ENCODE assay signal across 1 cellular context in the genomic region with DNA sequence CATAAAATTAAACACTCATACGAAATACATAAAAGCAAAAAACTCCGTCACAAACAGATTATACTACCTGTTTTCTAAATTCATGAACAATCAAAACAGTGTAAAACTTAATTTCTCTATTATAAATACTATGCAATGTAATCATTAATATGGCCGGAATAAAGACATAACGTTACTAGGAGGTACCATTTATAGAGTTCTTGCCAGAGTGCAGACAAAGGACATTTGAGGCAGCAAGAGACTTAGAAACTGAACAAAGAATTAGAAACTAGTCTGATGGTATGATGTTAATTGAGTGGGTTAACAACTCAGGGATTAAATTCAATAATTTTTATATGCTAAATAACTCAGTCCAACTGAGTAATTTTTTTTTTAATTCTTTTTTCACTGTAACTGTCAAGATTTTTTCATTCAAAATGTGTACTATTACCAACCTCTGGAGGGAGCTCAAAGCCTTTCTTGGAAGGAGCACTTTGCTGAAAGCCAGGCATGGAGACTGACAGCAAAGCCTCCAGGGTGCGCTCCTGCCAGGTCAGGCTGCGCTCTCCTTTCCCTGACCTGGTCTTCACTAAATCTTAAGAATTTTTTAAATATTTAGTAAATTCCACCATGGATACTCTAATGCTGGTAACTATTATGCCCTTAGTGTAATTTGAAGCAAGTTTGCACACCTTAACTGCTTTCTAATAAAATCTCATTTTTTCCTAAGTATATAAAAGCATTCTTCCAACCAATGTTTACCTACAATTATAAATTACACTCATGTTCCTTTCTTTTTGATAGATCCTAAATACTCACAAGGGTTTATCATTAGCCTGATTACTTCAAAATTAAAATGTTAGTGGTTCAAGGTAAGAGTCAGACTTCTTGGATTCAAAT.
A peak's percentile ranks its signal among the peaks of the same experiment; 100 is the strongest.
TF ChIP-seq lines count a peak whose summit lies in the region.

No MANE protein-coding gene starts in this region.

TF ChIP-seq in HepG2, 621 proteins besides CTCF, POLR2A, EP300 and RAD21 (continues in another document):
- TF ChIP-seq MIXL1 (CRISPR knock-in tag; IDR thresholded peaks at IDR 0.05) (0 out of 2 replicates have a peak, but pooled peaks have one; percentile 18), KDM2A (CRISPR knock-in tag; IDR thresholded peaks at IDR 0.05; ENCODE audit: borderline replicate concordance, low read depth) (peak; percentile 46; the same call in 1 of the 2 replicates), ZMYM4 (CRISPR knock-in tag; IDR thresholded peaks at IDR 0.05) (0 out of 2 replicates have a peak, but pooled peaks have one; percentile 20), ZNF343 (CRISPR knock-in tag; IDR thresholded peaks at IDR 0.05) (no peak), HMGXB4 (CRISPR knock-in tag; IDR thresholded peaks at IDR 0.05; ENCODE audit: borderline replicate concordance in 1 of 2, low read depth in 1 of 2) (peak; percentile 58 to 71; a peak in 3 of 4 replicates), ZNF331 (CRISPR knock-in tag; IDR thresholded peaks at IDR 0.05) (0 out of 2 replicates have a peak, but pooled peaks have one; percentile 27), NR2F6 (IDR thresholded peaks at IDR 0.05) (0 out of 2 replicates have a peak, but pooled peaks have one; percentile 21), NR2F6 (CRISPR knock-in tag; IDR thresholded peaks at IDR 0.05) (peak; percentile 2; the same call in 1 of the 2 replicates), SP5 (CRISPR knock-in tag; IDR thresholded peaks at IDR 0.05; ENCODE audit: borderline replicate concordance, low read depth) (no peak), SMC3 (IDR thresholded peaks at IDR 0.05; ENCODE audit: low read length) (peak; percentile 98), RXRB (CRISPR knock-in tag; IDR thresholded peaks at IDR 0.05; ENCODE audit: borderline replicate concordance) (peak; percentile 31; the same call in 1 of the 2 replicates), NFE2 (CRISPR knock-in tag; IDR thresholded peaks at IDR 0.05) (no peak), RELA (CRISPR knock-in tag; IDR thresholded peaks at IDR 0.05) (no peak), RNF2 (conservative IDR thresholded peaks at IDR 0.05; ENCODE audit: low read depth) (no peak), KLF16 (CRISPR knock-in tag; IDR thresholded peaks at IDR 0.05) (0 out of 4 replicates have a peak, but pooled peaks of 1 of the 2 experiments have one; percentile 29), ZNF776 (CRISPR knock-in tag; IDR thresholded peaks at IDR 0.05) (no peak), ZNF792 (CRISPR knock-in tag; IDR thresholded peaks at IDR 0.05) (no peak), PRPF4 (IDR thresholded peaks at IDR 0.05; ENCODE audit: low read depth, low read length, poor library complexity, severe bottlenecking) (no peak), SOX6 (IDR thresholded peaks at IDR 0.05) (no peak), SOX6 (CRISPR knock-in tag; IDR thresholded peaks at IDR 0.05) (0 out of 2 replicates have a peak, but pooled peaks have one; percentile 11), MTA1 (CRISPR knock-in tag; IDR thresholded peaks at IDR 0.05; ENCODE audit: borderline replicate concordance) (no peak), PRDM4 (CRISPR knock-in tag; IDR thresholded peaks at IDR 0.05; ENCODE audit: borderline replicate concordance) (no peak), STAG1 (CRISPR knock-in tag; IDR thresholded peaks at IDR 0.05) (peak; percentile 99), ARID3A (IDR thresholded peaks at IDR 0.05; ENCODE audit: low read depth, low read length) (peak; percentile 61; the same call in 1 of the 2 replicates), ZNF800 (CRISPR knock-in tag; IDR thresholded peaks at IDR 0.05) (peak; percentile 65; the same call in 1 of the 2 replicates), HDAC6 (IDR thresholded peaks at IDR 0.05; ENCODE audit: low read depth, low read length) (no peak), ZFP36 (IDR thresholded peaks at IDR 0.05; ENCODE audit: borderline replicate concordance, low read depth, low read length, partially characterized antibody) (no peak), ZNF644 (CRISPR knock-in tag; IDR thresholded peaks at IDR 0.05; ENCODE audit: low read depth) (no peak), ZNF24 (IDR thresholded peaks at IDR 0.05) (no peak), ETV5 (CRISPR knock-in tag; IDR thresholded peaks at IDR 0.05; ENCODE audit: borderline replicate concordance) (no peak; the same call in 1 of the 2 replicates)
- TF ChIP-seq, protein P1, sequence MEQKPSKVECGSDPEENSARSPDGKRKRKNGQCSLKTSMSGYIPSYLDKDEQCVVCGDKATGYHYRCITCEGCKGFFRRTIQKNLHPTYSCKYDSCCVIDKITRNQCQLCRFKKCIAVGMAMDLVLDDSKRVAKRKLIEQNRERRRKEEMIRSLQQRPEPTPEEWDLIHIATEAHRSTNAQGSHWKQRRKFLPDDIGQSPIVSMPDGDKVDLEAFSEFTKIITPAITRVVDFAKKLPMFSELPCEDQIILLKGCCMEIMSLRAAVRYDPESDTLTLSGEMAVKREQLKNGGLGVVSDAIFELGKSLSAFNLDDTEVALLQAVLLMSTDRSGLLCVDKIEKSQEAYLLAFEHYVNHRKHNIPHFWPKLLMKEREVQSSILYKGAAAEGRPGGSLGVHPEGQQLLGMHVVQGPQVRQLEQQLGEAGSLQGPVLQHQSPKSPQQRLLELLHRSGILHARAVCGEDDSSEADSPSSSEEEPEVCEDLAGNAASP (CRISPR knock-in tag; IDR thresholded peaks at IDR 0.05; ENCODE audit: borderline replicate concordance): 0 out of 2 replicates have a peak, but pooled peaks have one; percentile 42
- TF ChIP-seq, protein P2, sequence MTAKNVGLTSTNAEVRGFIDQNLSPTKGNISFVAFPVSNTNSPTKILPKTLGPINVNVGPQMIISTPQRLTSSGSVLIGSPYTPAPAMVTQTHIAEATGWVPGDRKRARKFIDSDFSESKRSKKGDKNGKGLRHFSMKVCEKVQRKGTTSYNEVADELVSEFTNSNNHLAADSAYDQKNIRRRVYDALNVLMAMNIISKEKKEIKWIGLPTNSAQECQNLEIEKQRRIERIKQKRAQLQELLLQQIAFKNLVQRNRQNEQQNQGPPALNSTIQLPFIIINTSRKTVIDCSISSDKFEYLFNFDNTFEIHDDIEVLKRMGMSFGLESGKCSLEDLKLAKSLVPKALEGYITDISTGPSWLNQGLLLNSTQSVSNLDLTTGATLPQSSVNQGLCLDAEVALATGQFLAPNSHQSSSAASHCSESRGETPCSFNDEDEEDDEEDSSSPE (CRISPR knock-in tag; IDR thresholded peaks at IDR 0.05): no peak
- TF ChIP-seq, protein P3, sequence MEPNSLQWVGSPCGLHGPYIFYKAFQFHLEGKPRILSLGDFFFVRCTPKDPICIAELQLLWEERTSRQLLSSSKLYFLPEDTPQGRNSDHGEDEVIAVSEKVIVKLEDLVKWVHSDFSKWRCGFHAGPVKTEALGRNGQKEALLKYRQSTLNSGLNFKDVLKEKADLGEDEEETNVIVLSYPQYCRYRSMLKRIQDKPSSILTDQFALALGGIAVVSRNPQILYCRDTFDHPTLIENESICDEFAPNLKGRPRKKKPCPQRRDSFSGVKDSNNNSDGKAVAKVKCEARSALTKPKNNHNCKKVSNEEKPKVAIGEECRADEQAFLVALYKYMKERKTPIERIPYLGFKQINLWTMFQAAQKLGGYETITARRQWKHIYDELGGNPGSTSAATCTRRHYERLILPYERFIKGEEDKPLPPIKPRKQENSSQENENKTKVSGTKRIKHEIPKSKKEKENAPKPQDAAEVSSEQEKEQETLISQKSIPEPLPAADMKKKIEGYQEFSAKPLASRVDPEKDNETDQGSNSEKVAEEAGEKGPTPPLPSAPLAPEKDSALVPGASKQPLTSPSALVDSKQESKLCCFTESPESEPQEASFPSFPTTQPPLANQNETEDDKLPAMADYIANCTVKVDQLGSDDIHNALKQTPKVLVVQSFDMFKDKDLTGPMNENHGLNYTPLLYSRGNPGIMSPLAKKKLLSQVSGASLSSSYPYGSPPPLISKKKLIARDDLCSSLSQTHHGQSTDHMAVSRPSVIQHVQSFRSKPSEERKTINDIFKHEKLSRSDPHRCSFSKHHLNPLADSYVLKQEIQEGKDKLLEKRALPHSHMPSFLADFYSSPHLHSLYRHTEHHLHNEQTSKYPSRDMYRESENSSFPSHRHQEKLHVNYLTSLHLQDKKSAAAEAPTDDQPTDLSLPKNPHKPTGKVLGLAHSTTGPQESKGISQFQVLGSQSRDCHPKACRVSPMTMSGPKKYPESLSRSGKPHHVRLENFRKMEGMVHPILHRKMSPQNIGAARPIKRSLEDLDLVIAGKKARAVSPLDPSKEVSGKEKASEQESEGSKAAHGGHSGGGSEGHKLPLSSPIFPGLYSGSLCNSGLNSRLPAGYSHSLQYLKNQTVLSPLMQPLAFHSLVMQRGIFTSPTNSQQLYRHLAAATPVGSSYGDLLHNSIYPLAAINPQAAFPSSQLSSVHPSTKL (CRISPR knock-in tag; IDR thresholded peaks at IDR 0.05): peak; percentile 21; the same call in 1 of the 2 replicates
- TF ChIP-seq, protein P4, sequence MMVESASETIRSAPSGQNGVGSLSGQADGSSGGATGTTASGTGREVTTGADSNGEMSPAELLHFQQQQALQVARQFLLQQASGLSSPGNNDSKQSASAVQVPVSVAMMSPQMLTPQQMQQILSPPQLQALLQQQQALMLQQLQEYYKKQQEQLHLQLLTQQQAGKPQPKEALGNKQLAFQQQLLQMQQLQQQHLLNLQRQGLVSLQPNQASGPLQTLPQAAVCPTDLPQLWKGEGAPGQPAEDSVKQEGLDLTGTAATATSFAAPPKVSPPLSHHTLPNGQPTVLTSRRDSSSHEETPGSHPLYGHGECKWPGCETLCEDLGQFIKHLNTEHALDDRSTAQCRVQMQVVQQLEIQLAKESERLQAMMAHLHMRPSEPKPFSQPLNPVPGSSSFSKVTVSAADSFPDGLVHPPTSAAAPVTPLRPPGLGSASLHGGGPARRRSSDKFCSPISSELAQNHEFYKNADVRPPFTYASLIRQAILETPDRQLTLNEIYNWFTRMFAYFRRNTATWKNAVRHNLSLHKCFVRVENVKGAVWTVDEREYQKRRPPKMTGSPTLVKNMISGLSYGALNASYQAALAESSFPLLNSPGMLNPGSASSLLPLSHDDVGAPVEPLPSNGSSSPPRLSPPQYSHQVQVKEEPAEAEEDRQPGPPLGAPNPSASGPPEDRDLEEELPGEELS (CRISPR knock-in tag; IDR thresholded peaks at IDR 0.05): 0 out of 2 replicates have a peak, but pooled peaks have one; percentile 21
- TF ChIP-seq, protein P5, sequence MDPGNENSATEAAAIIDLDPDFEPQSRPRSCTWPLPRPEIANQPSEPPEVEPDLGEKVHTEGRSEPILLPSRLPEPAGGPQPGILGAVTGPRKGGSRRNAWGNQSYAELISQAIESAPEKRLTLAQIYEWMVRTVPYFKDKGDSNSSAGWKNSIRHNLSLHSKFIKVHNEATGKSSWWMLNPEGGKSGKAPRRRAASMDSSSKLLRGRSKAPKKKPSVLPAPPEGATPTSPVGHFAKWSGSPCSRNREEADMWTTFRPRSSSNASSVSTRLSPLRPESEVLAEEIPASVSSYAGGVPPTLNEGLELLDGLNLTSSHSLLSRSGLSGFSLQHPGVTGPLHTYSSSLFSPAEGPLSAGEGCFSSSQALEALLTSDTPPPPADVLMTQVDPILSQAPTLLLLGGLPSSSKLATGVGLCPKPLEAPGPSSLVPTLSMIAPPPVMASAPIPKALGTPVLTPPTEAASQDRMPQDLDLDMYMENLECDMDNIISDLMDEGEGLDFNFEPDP (CRISPR knock-in tag; conservative IDR thresholded peaks at IDR 0.05): no peak
